1 cellular context compared by ENCODE assay signal in genomic region chr5:65261499-65261898, GRCh38.
TF ChIP-seq lines count a peak whose summit lies in the region.

No MANE protein-coding gene starts in this region.

TF ChIP-seq in GM23338, 12 proteins besides CTCF, POLR2A, EP300 and RAD21 (continued from another document):
- TF ChIP-seq ZNF462 (CRISPR knock-in tag; IDR thresholded peaks at IDR 0.05) (no peak), ZNF114 (CRISPR knock-in tag; IDR thresholded peaks at IDR 0.05) (no peak), ETS1 (IDR thresholded peaks at IDR 0.05) (no peak), EZH2 (IDR thresholded peaks at IDR 0.05; ENCODE audit: low read depth, unreplicated experiment) (no peak), CREB1 (CRISPR knock-in tag; IDR thresholded peaks at IDR 0.05; ENCODE audit: low read depth) (no peak), JUNB (IDR thresholded peaks at IDR 0.05; ENCODE audit: unreplicated experiment) (no peak), NANOG (IDR thresholded peaks at IDR 0.05; ENCODE audit: borderline replicate concordance) (no peak), REST (IDR thresholded peaks at IDR 0.05; ENCODE audit: unreplicated experiment) (no peak), POLR2AphosphoS5 (IDR thresholded peaks at IDR 0.05; ENCODE audit: low read depth) (no peak)
